8 cellular contexts compared by ENCODE assay signal in the genomic region with DNA sequence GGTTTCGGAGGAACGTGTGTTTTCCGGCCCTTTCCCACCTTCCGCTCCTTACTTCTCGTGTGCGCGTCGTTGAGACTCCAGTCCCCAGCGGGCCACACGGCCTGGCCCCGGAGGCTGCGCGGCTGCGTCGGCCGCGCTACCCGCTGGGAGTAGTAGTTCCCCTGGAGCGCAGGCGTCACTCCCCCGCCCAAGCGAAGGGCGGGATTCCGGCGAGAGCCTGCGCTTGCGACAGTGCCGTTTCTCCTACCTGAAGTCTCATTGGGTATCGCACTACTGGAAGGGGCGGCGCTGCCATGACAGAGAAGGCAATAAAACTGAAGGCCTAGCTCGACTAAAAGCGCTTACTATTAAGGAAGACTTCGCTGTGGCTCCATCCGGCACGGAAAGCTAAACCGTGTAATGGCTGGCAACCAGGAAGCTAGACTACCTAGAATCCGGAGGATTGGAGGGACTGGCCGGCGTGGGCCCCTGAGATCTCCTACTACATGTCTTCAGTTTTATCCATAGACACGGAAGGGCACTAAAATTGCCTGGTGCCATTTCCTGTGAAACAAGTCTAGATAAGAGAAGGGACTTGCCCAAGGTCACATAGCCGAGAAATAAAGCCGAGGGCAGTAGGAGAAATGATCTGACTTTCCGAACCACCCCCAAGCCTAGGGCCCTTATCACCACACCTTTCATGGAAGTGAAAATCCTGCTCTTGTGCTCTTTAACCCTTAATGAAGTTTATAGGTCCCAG. TPM values are rescaled to one million over a fixed set of nuclear protein-coding genes. Genes with fewer than 3 reads are reported as not detected.
DNase-seq lines count a peak whose midpoint lies in the region; ATAC-seq and TF ChIP-seq lines count a peak whose summit lies in the region.

No MANE protein-coding gene starts in this region.

- H3K4me3 ChIP-seq in GM08714 (ENCODE audit: low read length), result peak overlapping the region; percentile 78
- peak overlapping the region; percentile 92 for H3K4me3 ChIP-seq in SK-N-MC
- peak overlapping the region; percentile 91 for H3K4me3 ChIP-seq in suprapubic skin

- WGBS in suprapubic skin, result 1% methylated on average over 16 of the region's 44 CpGs

- H3K27me3 Mint-ChIP-seq in activated naive CD4-positive, alpha-beta T cell treated with anti-CD3 and anti-CD28 coated beads, Interleukin-2, amount 50 U/mL, for 24 hours, result no peaks in the 10 kb centered on the region

- peak overlapping the region; percentile 99 for H3K27ac Mint-ChIP-seq in activated naive CD4-positive, alpha-beta T cell treated with anti-CD3 and anti-CD28 coated beads, Interleukin-2, amount 50 U/mL, for 24 hours

- H3K36me3 ChIP-seq in SK-N-MC (ENCODE audit: insufficient read depth, low read length), result peaks cover 19% of the 10 kb centered on the region
- H3K36me3 ChIP-seq in suprapubic skin, result peaks cover 3% of the 10 kb centered on the region

- H3K36me3 Mint-ChIP-seq in activated naive CD4-positive, alpha-beta T cell treated with anti-CD3 and anti-CD28 coated beads, Interleukin-2, amount 50 U/mL, for 24 hours, result peaks cover 12% of the 10 kb centered on the region

- H3K9me3 ChIP-seq in SK-N-MC (ENCODE audit: low read depth, low read length) (no peaks in the 10 kb centered on the region), suprapubic skin (no peaks in the 10 kb centered on the region)

- H3K4me1 Mint-ChIP-seq in activated naive CD4-positive, alpha-beta T cell treated with anti-CD3 and anti-CD28 coated beads, Interleukin-2, amount 50 U/mL, for 24 hours, result peaks cover 55% of the 10 kb centered on the region

- peaks cover 48% of the 10 kb centered on the region for H3K4me1 ChIP-seq in suprapubic skin

- DNase-seq in NCI-H1048 (lab: John Stamatoyannopoulos, UW) (peak; percentile 96), SK-N-MC (ENCODE audit: low read depth, low spot score) (peak; percentile 98), globus pallidus (ENCODE audit: low spot score) (peak; percentile 99), non-pigmented ciliary epithelial cell (ENCODE audit: low read depth) (peak; percentile 92), suprapubic skin (ENCODE audit: low spot score in 2 of 2) (peak; percentile 98 to 99)

- H3K9ac ChIP-seq in SK-N-MC (ENCODE audit: insufficient read length), result peak overlapping the region; percentile 94

- TF ChIP-seq EP300 in suprapubic skin (IDR thresholded peaks at IDR 0.05), result no peak

- peak; percentile 67 for ATAC-seq in HG02588 (IDR thresholded peaks at IDR 0.05; ENCODE audit: unreplicated experiment)

- no peaks in the 10 kb centered on the region for H3K27me3 ChIP-seq in suprapubic skin

- H3K4me3 Mint-ChIP-seq in activated naive CD4-positive, alpha-beta T cell treated with anti-CD3 and anti-CD28 coated beads, Interleukin-2, amount 50 U/mL, for 24 hours, result peak overlapping the region; percentile 99

- TF ChIP-seq POLR2A in suprapubic skin (IDR thresholded peaks at IDR 0.05), result peak; percentile 88 to 98

- no peak for TF ChIP-seq CTCF in suprapubic skin (IDR thresholded peaks at IDR 0.05)

- H3K9me3 Mint-ChIP-seq in activated naive CD4-positive, alpha-beta T cell treated with anti-CD3 and anti-CD28 coated beads, Interleukin-2, amount 50 U/mL, for 24 hours, result no peaks in the 10 kb centered on the region

- H3K27ac ChIP-seq in SK-N-MC (peak overlapping the region; percentile 98), suprapubic skin (peak overlapping the region; percentile 98)

RNA-seq across cellular contexts. Expression of gene TMEM69, which starts 0.8 kb away (rescaled TPM):
- 10 to 100 TPM; 13.8 to 27.7 (median 19.3) TPM for total RNA-seq in suprapubic skin

RNA-seq across cellular contexts. Expression of gene GPBP1L1, which starts 0.8 kb away (rescaled TPM):
- total RNA-seq in suprapubic skin, result 100 to 1,000 TPM; 121 to 219 (median 131) TPM

Comparison
In these comparisons a context has a peak if more than half of its experiments do, and no peak if none do; other contexts are left out.
1. Peak in every context shown above with its lines: DNase-seq, ATAC-seq, H3K4me3 ChIP-seq and H3K27ac ChIP-seq.